ENCODE assay signal across 10 cellular contexts in genomic region chr13:52921194-52921593, GRCh38.
DNase-seq lines count a peak whose midpoint lies in the region; ATAC-seq and TF ChIP-seq lines count a peak whose summit lies in the region.
"Had no signal": no experiment of that assay in that cellular context is flagged by ENCODE, and none has a peak within 500 bp of the region (broad histone marks: within the 10 kb centered on the region; RNA-seq: fewer than 3 reads in every experiment).

No MANE protein-coding gene starts in this region.

- no peak for TF ChIP-seq CTCF in GM10266 (IDR thresholded peaks at IDR 0.05; ENCODE audit: control insufficient read depth, insufficient read depth, low read depth, missing control alignments)

- ATAC-seq in GM19463 (IDR thresholded peaks at IDR 0.05; ENCODE audit: unreplicated experiment) (peak; percentile 91), HG03097 (IDR thresholded peaks at IDR 0.05; ENCODE audit: low FRiP score, unreplicated experiment) (peak; percentile 97), Right ventricle myocardium inferior (no peak)

- no peak overlapping the region for H3K27ac Mint-ChIP-seq in activated naive CD4-positive, alpha-beta T cell treated with anti-CD3 and anti-CD28 coated beads for 36 hours

- intact Hi-C loops in activated naive CD4-positive, alpha-beta T cell treated with anti-CD3 and anti-CD28 coated beads for 36 hours (cut with micrococcal nuclease) = no loop called here
- intact Hi-C loops in Right ventricle myocardium inferior (cut with DNase I) = no loop called here

- CTCF ChIA-PET in activated naive CD4-positive, alpha-beta T cell treated with anti-CD3 and anti-CD28 coated beads for 36 hours (lab: Charles Lee) = no interaction called here

- no peaks in the 10 kb centered on the region for H3K9me3 Mint-ChIP-seq in activated naive CD4-positive, alpha-beta T cell treated with anti-CD3 and anti-CD28 coated beads for 36 hours

- H3K36me3 Mint-ChIP-seq in activated naive CD4-positive, alpha-beta T cell treated with anti-CD3 and anti-CD28 coated beads for 36 hours (ENCODE audit: low read depth) = no peaks in the 10 kb centered on the region

- no peak overlapping the region for H3K4me3 Mint-ChIP-seq in activated naive CD4-positive, alpha-beta T cell treated with anti-CD3 and anti-CD28 coated beads for 36 hours

- DNase-seq in GM10266 (ENCODE audit: extremely low spot score) (peak; percentile 34), SIG-M5 (lab: John Stamatoyannopoulos, UW) (peak; percentile 67), NCI-H82 treated with DMSO at 0.1 percent for 48 hours (lab: John Stamatoyannopoulos, UW; ENCODE audit: unreplicated experiment) (no peak), Right ventricle myocardium inferior (ENCODE audit: missing footprints) (no peak), NCI-H748 treated with DMSO at 0.1 percent for 48 hours (lab: John Stamatoyannopoulos, UW) (no peak)
- no peak for DNase-seq in activated naive CD4-positive, alpha-beta T cell treated with anti-CD3 and anti-CD28 coated beads for 36 hours
- DNase-seq: activated effector memory CD4-positive, alpha-beta T cell treated with anti-CD3 and anti-CD28 coated beads, Interleukin-2, amount 50 U/mL, for 16 hours; SHP77 had no signal

- H3K4me1 Mint-ChIP-seq in activated naive CD4-positive, alpha-beta T cell treated with anti-CD3 and anti-CD28 coated beads for 36 hours (ENCODE audit: low read depth) = no peaks in the 10 kb centered on the region

- peaks cover 3% of the 10 kb centered on the region for H3K27me3 Mint-ChIP-seq in activated naive CD4-positive, alpha-beta T cell treated with anti-CD3 and anti-CD28 coated beads for 36 hours (ENCODE audit: low read depth)

Comparison
In these comparisons a context has a peak if more than half of its experiments do, and no peak if none do; other contexts are left out.
1. DNase-seq: peak in GM10266 (single experiment) and SIG-M5 (single experiment); none in NCI-H82 treated with DMSO at 0.1 percent for 48 hours (single experiment), activated naive CD4-positive, alpha-beta T cell treated with anti-CD3 and anti-CD28 coated beads for 36 hours (single experiment), Right ventricle myocardium inferior (single experiment) and NCI-H748 treated with DMSO at 0.1 percent for 48 hours (single experiment).